ENCODE assay signal across 10 cellular contexts in the genomic region with DNA sequence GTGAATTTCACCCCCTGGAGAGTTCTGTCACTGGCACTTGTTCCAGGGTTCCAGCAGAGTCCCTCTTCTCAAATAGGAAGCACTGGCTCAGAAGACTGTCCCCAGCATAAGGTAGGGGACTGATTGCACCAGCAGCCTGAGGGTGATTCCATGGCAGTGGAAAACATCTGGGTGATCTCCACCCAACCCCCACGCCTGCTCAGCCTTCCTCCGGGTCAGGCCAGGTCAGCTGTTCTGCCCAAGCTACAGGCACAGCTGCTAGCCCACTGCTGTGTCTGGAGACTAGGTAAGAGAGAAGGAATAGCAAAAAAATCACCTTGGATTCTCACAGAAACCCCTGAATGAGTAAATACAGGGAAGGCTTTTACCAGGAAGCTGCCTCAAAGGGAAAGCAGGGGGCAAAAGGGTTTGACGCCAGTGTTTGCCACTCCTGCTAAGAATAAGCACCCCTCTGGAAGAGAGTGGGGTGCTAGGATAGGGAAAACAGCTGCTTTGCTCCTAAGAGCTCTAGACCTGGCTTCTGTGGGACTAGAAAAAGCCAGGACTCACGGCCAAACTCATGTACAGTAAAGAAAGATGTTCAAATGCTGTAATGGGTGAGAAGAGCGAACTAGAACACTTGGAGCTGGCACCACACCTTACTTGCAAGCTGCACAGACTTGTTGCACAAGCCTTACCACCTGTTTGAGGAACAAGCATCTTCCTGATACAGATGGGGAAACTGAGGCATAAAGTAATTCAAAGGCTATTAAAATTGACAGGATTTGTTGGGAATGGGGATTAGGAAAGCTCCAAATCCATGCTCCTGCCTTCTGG. TPM values are rescaled to one million over a fixed set of nuclear protein-coding genes. Genes with fewer than 3 reads are reported as not detected.
A peak's percentile ranks its signal among the peaks of the same experiment; 100 is the strongest.
DNase-seq lines count a peak whose midpoint lies in the region; ATAC-seq and TF ChIP-seq lines count a peak whose summit lies in the region.
"Had no signal": no experiment of that assay in that cellular context is flagged by ENCODE, and none has a peak within 500 bp of the region (broad histone marks: within the 10 kb centered on the region; RNA-seq: fewer than 3 reads in every experiment).

No MANE protein-coding gene starts in this region.

- peak overlapping the region; percentile 96 for H3K4me3 Mint-ChIP-seq in activated CD4-positive, alpha-beta T cell treated with anti-CD3 and anti-CD28 coated beads for 36 hours
- H3K4me3 Mint-ChIP-seq: neural progenitor cell had no signal

- H3K9me3 ChIP-seq in PC-3 (ENCODE audit: low read length) = no peaks in the 10 kb centered on the region
- H3K9me3 ChIP-seq in spleen = no peaks in the 10 kb centered on the region

- intact Hi-C loops in activated CD4-positive, alpha-beta T cell treated with anti-CD3 and anti-CD28 coated beads for 36 hours (cut with DNase I, micrococcal nuclease) = loop anchor here (5.0 kb wide), 6 partner anchors 246 to 556 kb away; partner anchors contain the start of genes ATP5PB (in 1 of the 2), DDX20 (in 1 of the 2), KCNA3 (in 1 of the 2) and WDR77 (in 1 of the 2)
- intact Hi-C loops in PC-3 (cut with micrococcal nuclease) = no loop called here
- intact Hi-C loops in spleen (cut with DNase I; ENCODE audit: low total_unique reads) = no loop called here

- H3K4me3 ChIP-seq in PC-3 (ENCODE audit: low read length) (no peak overlapping the region), spleen (peak overlapping the region in 7 of 8 donors; percentile 38 to 88 (median 54))
- H3K4me3 ChIP-seq: neural progenitor cell had no signal

- H3K9ac ChIP-seq in PC-3 (ENCODE audit: low read length) = no peak overlapping the region
- H3K9ac ChIP-seq: neural progenitor cell had no signal

- H3K36me3 Mint-ChIP-seq in activated CD4-positive, alpha-beta T cell treated with anti-CD3 and anti-CD28 coated beads for 36 hours (ENCODE audit: low read depth) = peaks cover 41% of the 10 kb centered on the region
- H3K36me3 Mint-ChIP-seq: neural progenitor cell had no signal

- WGBS in spleen, 5 donors = 58 to 64% (median 63%) methylated on average over 5 of the region's 5 CpGs

- TF ChIP-seq POLR2A in spleen (IDR thresholded peaks at IDR 0.05) = no peak

- no peaks in the 10 kb centered on the region for H3K79me2 ChIP-seq in PC-3 (ENCODE audit: low read length)

- no peaks in the 10 kb centered on the region for H3K27me3 Mint-ChIP-seq in activated CD4-positive, alpha-beta T cell treated with anti-CD3 and anti-CD28 coated beads for 36 hours

- H3K9me2 ChIP-seq in PC-3 (replicated peaks; ENCODE audit: low read length) = no peaks in the 10 kb centered on the region

- H3K4me2 ChIP-seq in PC-3 (ENCODE audit: low read length) = peak overlapping the region; percentile 85; the same call in 1 of the 2 replicates
- H3K4me2 ChIP-seq: neural progenitor cell had no signal

- peak; percentile 46 for DNase-seq in activated CD4-positive, alpha-beta T cell treated with anti-CD3 and anti-CD28 coated beads for 36 hours
- DNase-seq in activated CD4-positive, alpha-beta T cell treated with anti-CD3 and anti-CD28 coated beads, Interleukin-2, amount 50 U/mL, for 4 hours = no peak
- DNase-seq in PC-3 = no peak
- no peak for DNase-seq in epithelial cell of prostate (ENCODE audit: low read depth, low spot score)
- DNase-seq in spleen = no peak
- no peak for DNase-seq in OCI-M2 (lab: John Stamatoyannopoulos, UW; ENCODE audit: unreplicated experiment)
- DNase-seq: NCI-H446 had no signal

- POLR2A ChIA-PET in activated CD4-positive, alpha-beta T cell treated with anti-CD3 and anti-CD28 coated beads for 36 hours (lab: Charles Lee) = interaction anchor here (1.2 to 2.7 kb wide), 2 partner anchors 14 to 17 kb away, joined by 4 to 19 read pairs; no protein-coding TSS in a partner anchor
- POLR2A ChIA-PET in PC-3 (lab: Charles Lee; ENCODE audit: unreplicated experiment) = no interaction called here

- BruUV-seq in PC-3 (replicated peaks; lab: Mats Ljungman, UMichigan) = no TSS peak

- no peak overlapping the region for H3K27ac ChIP-seq in PC-3 (ENCODE audit: low read length)
- H3K27ac ChIP-seq in epithelial cell of prostate = peak overlapping the region; percentile 79
- peak overlapping the region; percentile 96 to 100 (median 98) for H3K27ac ChIP-seq in spleen
- H3K27ac ChIP-seq: neural progenitor cell had no signal

- CTCF ChIA-PET in activated CD4-positive, alpha-beta T cell treated with anti-CD3 and anti-CD28 coated beads for 36 hours (lab: Charles Lee) = interaction anchor here (1.1 to 9.1 kb wide), 5 partner anchors 10 to 274 kb away, joined by 3 to 115 read pairs (median 6); no protein-coding TSS in a partner anchor
- CTCF ChIA-PET in PC-3 (lab: Charles Lee) = no interaction called here

- no peak for ATAC-seq in activated CD4-positive, alpha-beta T cell treated with anti-CD3 and anti-CD28 coated beads for 36 hours
- ATAC-seq in PC-3 = no peak
- ATAC-seq in HG03565 (IDR thresholded peaks at IDR 0.05; ENCODE audit: unreplicated experiment) = no peak
- ATAC-seq in GM18870 (IDR thresholded peaks at IDR 0.05; ENCODE audit: unreplicated experiment) = no peak

- no peaks in the 10 kb centered on the region for H3K9me3 Mint-ChIP-seq in activated CD4-positive, alpha-beta T cell treated with anti-CD3 and anti-CD28 coated beads for 36 hours (ENCODE audit: low read depth)
- H3K9me3 Mint-ChIP-seq: neural progenitor cell had no signal

- peaks cover 61% of the 10 kb centered on the region for H3K4me1 Mint-ChIP-seq in activated CD4-positive, alpha-beta T cell treated with anti-CD3 and anti-CD28 coated beads for 36 hours

- H2AFZ ChIP-seq in PC-3 (ENCODE audit: low read length) = no peak overlapping the region
- H2AFZ ChIP-seq: neural progenitor cell had no signal

- H3K4me1 ChIP-seq in PC-3 (ENCODE audit: insufficient read depth, low read length) = peaks cover 26% of the 10 kb centered on the region
- peaks cover 56 to 100% (median 93%) of the 10 kb centered on the region in 6 donors for H3K4me1 ChIP-seq in spleen
- H3K4me1 ChIP-seq: neural progenitor cell had no signal

- H3F3A ChIP-seq in PC-3 (ENCODE audit: low read length, unreplicated experiment) = no peaks in the 10 kb centered on the region

- no peak for TF ChIP-seq CTCF in PC-3 (conservative IDR thresholded peaks at IDR 0.05; ENCODE audit: low read depth, low read length)
- no peak for TF ChIP-seq CTCF in spleen (IDR thresholded peaks at IDR 0.05 in 8 of 11, conservative IDR thresholded peaks at IDR 0.05 in 3 of 11)

- H3K27me3 ChIP-seq in PC-3 (ENCODE audit: low read length) (no peaks in the 10 kb centered on the region), spleen (replicated peaks in 1 of 7) (no peaks in the 10 kb centered on the region)

- peak overlapping the region; percentile 98 for H3K27ac Mint-ChIP-seq in activated CD4-positive, alpha-beta T cell treated with anti-CD3 and anti-CD28 coated beads for 36 hours

- H3K36me3 ChIP-seq in PC-3 (ENCODE audit: low read depth, low read length) (no peaks in the 10 kb centered on the region), spleen (peaks cover 0 to 38% (median 26%) of the 10 kb centered on the region in 6 donors)
- H3K36me3 ChIP-seq: neural progenitor cell had no signal

- H4K20me1 ChIP-seq in PC-3 (ENCODE audit: low read length) = no peaks in the 10 kb centered on the region

RNA-seq across cellular contexts. Expression of gene DENND2D, which starts 1.0 kb away (rescaled TPM):
- 100 to 1,000 TPM; 174 to 190 TPM for total RNA-seq in activated CD4-positive, alpha-beta T cell treated with anti-CD3 and anti-CD28 coated beads for 36 hours
- total RNA-seq in PC-3 (2014; rRNA removed) (3.2 and 4.0 TPM in 2 replicates), spleen (100 to 1,000 TPM; 127 to 182 (median 153) TPM)
- polyA plus RNA-seq in spleen = 100 to 1,000 TPM in 2 of 3 donors, 10 to 100 TPM in 1; 90.3 to 106 (median 101) TPM

RNA-seq across cellular contexts. Expression of gene CHI3L2, which starts 26.0 kb away (rescaled TPM):
- total RNA-seq in activated CD4-positive, alpha-beta T cell treated with anti-CD3 and anti-CD28 coated beads for 36 hours = 10 to 100 TPM; 12.7 TPM
- total RNA-seq in PC-3 (2014; rRNA removed) (0.55 TPM in 1 of 2 replicates, not detected in the other), spleen (10 to 100 TPM in 6 of 7 donors, 1 to 10 TPM in 1; 6.0 to 58.3 (median 25.6) TPM)
- 100 to 1,000 TPM in 1 of 3 donors, 10 to 100 TPM in 2; 40.1 to 159 (median 59.2) TPM for polyA plus RNA-seq in spleen

Comparison
In these comparisons a context has a peak if more than half of its experiments do, and no peak if none do; other contexts are left out.
1. RNA of gene DENND2D, which starts 1.0 kb away (total RNA-seq): 174 to 190 TPM in activated CD4-positive, alpha-beta T cell treated with anti-CD3 and anti-CD28 coated beads for 36 hours and 127 to 182 TPM in spleen; 3.2 to 4.0 TPM in PC-3; every median in the first group is over 10 times any median in the second.
2. intact Hi-C loops: an anchor here in activated CD4-positive, alpha-beta T cell treated with anti-CD3 and anti-CD28 coated beads for 36 hours (5.0 kb wide); none called in PC-3 and spleen.